42 cellular contexts compared by ENCODE assay signal in genomic region chr19:40893112-40893511, GRCh38. TPM values are rescaled to one million over a fixed set of nuclear protein-coding genes. Genes with fewer than 3 reads are reported as not detected.
"Had no signal": no experiment of that assay in that cellular context is flagged by ENCODE, and none has a peak within 500 bp of the region (broad histone marks: within the 10 kb centered on the region; RNA-seq: fewer than 3 reads in every experiment).

No MANE protein-coding gene starts in this region.

- H3K4me3 Mint-ChIP-seq: activated naive CD4-positive, alpha-beta T cell treated with anti-CD3 and anti-CD28 coated beads for 36 hours; activated naive CD4-positive, alpha-beta T cell treated with anti-CD3 and anti-CD28 coated beads, Interleukin-2, amount 10 ng/mL, durations not matched to agents 7 days and 5 days; activated naive CD4-positive, alpha-beta T cell treated with anti-CD3 and anti-CD28 coated beads, Interleukin-2, amount 50 U/mL, for 24 hours; activated naive CD8-positive, alpha-beta T cell; activated naive CD8-positive, alpha-beta T cell treated with anti-CD3 and anti-CD28 coated beads for 36 hours; activated naive CD8-positive, alpha-beta T cell treated with anti-CD3 and anti-CD28 coated beads, Interleukin-2, amount 10 ng/mL, durations not matched to agents 7 days and 5 days; activated naive CD8-positive, alpha-beta T cell treated with anti-CD3 and anti-CD28 coated beads, Interleukin-2, amount 50 U/mL, for 24 hours; activated T-cell treated with anti-CD3 and anti-CD28 coated beads, Interleukin-2, amount 50 U/mL, for 24 hours; activated T-cell treated with anti-CD3 and anti-CD28 coated beads, Interleukin-2, amount 50 U/mL, for 4 hours; activated T-helper 1 cell treated with anti-CD3 and anti-CD28 coated beads, Interleukin-12 subunit alpha, Interleukin-12 subunit beta, Interleukin-2, Interleukin-4 antibody, amounts not matched to agents 30 ng/mL and 10 ng/mL and 1 ng/mL, durations not matched to agents 14 hours and 24 hours and 36 hours; activated T-helper 17 cell treated with anti-CD3 and anti-CD28 coated beads, Interleukin-2, amount 50 U/mL, for 72 hours; brain; central memory CD8-positive, alpha-beta T cell had no signal

- H3K9me3 Mint-ChIP-seq: activated naive CD4-positive, alpha-beta T cell treated with anti-CD3 and anti-CD28 coated beads for 36 hours; activated naive CD4-positive, alpha-beta T cell treated with anti-CD3 and anti-CD28 coated beads, Interleukin-2, amount 10 ng/mL, durations not matched to agents 7 days and 5 days; activated naive CD4-positive, alpha-beta T cell treated with anti-CD3 and anti-CD28 coated beads, Interleukin-2, amount 50 U/mL, for 24 hours; activated naive CD4-positive, alpha-beta T cell treated with anti-CD3 and anti-CD28 coated beads, Interleukin-2, amount 50 U/mL, for 72 hours; activated naive CD8-positive, alpha-beta T cell treated with anti-CD3 and anti-CD28 coated beads for 36 hours; activated naive CD8-positive, alpha-beta T cell treated with anti-CD3 and anti-CD28 coated beads, Interleukin-2, amount 10 ng/mL, durations not matched to agents 7 days and 5 days; activated naive CD8-positive, alpha-beta T cell treated with anti-CD3 and anti-CD28 coated beads, Interleukin-2, amount 50 U/mL, for 24 hours; activated T-cell treated with anti-CD3 and anti-CD28 coated beads, Interleukin-2, amount 50 U/mL, for 24 hours; activated T-cell treated with anti-CD3 and anti-CD28 coated beads, Interleukin-2, amount 50 U/mL, for 4 hours; activated T-helper 1 cell treated with anti-CD3 and anti-CD28 coated beads, Interleukin-12 subunit alpha, Interleukin-12 subunit beta, Interleukin-2, Interleukin-4 antibody, amounts not matched to agents 30 ng/mL and 10 ng/mL and 1 ng/mL, durations not matched to agents 14 hours and 24 hours and 36 hours; activated T-helper 17 cell treated with anti-CD3 and anti-CD28 coated beads, Interleukin-2, amount 50 U/mL, for 72 hours; activated T-helper 2 cell treated with anti-CD3 and anti-CD28 coated beads, Interferon-gamma antibody, Interleukin-2, Interleukin-4, amounts not matched to agents 10 μg/mL and 5 μg/mL and 100 μg/mL, durations not matched to agents 14 hours and 24 hours and 36 hours; brain; central memory CD8-positive, alpha-beta T cell had no signal

- H3K27me3 ChIP-seq: adrenal gland, ascending aorta, body of pancreas, brain microvascular endothelial cell, breast epithelium, cardiac muscle cell had no signal

- H3K36me3 Mint-ChIP-seq: activated naive CD4-positive, alpha-beta T cell treated with anti-CD3 and anti-CD28 coated beads, Interleukin-2, amount 10 ng/mL, durations not matched to agents 7 days and 5 days; activated naive CD4-positive, alpha-beta T cell treated with anti-CD3 and anti-CD28 coated beads, Interleukin-2, amount 50 U/mL, for 72 hours; activated naive CD8-positive, alpha-beta T cell treated with anti-CD3 and anti-CD28 coated beads for 36 hours; activated naive CD8-positive, alpha-beta T cell treated with anti-CD3 and anti-CD28 coated beads, Interleukin-2, amount 10 ng/mL, durations not matched to agents 7 days and 5 days; brain had no signal

- ATAC-seq: activated naive CD4-positive, alpha-beta T cell treated with anti-CD3 and anti-CD28 coated beads, Interleukin-2, amount 50 U/mL, for 72 hours; activated naive CD8-positive, alpha-beta T cell treated with anti-CD3 and anti-CD28 coated beads, Interleukin-2, amount 50 U/mL, for 24 hours; activated T-cell treated with anti-CD3 and anti-CD28 coated beads, Interleukin-2, amount 50 U/mL, for 4 hours; activated T-helper 17 cell treated with anti-CD3 and anti-CD28 coated beads, Interleukin-2, amount 50 U/mL, for 72 hours; body of pancreas had no signal

- FAIRE-seq: astrocyte, colon had no signal

- H3K9me3 ChIP-seq: adrenal gland, ascending aorta, body of pancreas, breast epithelium had no signal

- H3K27ac Mint-ChIP-seq: activated naive CD4-positive, alpha-beta T cell treated with anti-CD3 and anti-CD28 coated beads for 36 hours; activated naive CD4-positive, alpha-beta T cell treated with anti-CD3 and anti-CD28 coated beads, Interleukin-2, amount 10 ng/mL, durations not matched to agents 7 days and 5 days; activated naive CD4-positive, alpha-beta T cell treated with anti-CD3 and anti-CD28 coated beads, Interleukin-2, amount 50 U/mL, for 24 hours; activated naive CD4-positive, alpha-beta T cell treated with anti-CD3 and anti-CD28 coated beads, Interleukin-2, amount 50 U/mL, for 72 hours; activated naive CD8-positive, alpha-beta T cell; activated naive CD8-positive, alpha-beta T cell treated with anti-CD3 and anti-CD28 coated beads for 36 hours; activated naive CD8-positive, alpha-beta T cell treated with anti-CD3 and anti-CD28 coated beads, Interleukin-2, amount 10 ng/mL, durations not matched to agents 7 days and 5 days; activated naive CD8-positive, alpha-beta T cell treated with anti-CD3 and anti-CD28 coated beads, Interleukin-2, amount 50 U/mL, for 24 hours; activated T-cell treated with anti-CD3 and anti-CD28 coated beads, Interleukin-2, amount 50 U/mL, for 24 hours; activated T-helper 1 cell treated with anti-CD3 and anti-CD28 coated beads, Interleukin-12 subunit alpha, Interleukin-12 subunit beta, Interleukin-2, Interleukin-4 antibody, amounts not matched to agents 30 ng/mL and 10 ng/mL and 1 ng/mL, durations not matched to agents 14 hours and 24 hours and 36 hours; activated T-helper 17 cell treated with anti-CD3 and anti-CD28 coated beads, Interleukin-2, amount 50 U/mL, for 72 hours; activated T-helper 2 cell treated with anti-CD3 and anti-CD28 coated beads, Interferon-gamma antibody, Interleukin-2, Interleukin-4, amounts not matched to agents 10 μg/mL and 5 μg/mL and 100 μg/mL, durations not matched to agents 14 hours and 24 hours and 36 hours; brain had no signal

- DNase-seq: activated effector memory CD4-positive, alpha-beta T cell treated with anti-CD3 and anti-CD28 coated beads, Interleukin-2, amount 50 U/mL, for 16 hours; activated effector memory CD4-positive, alpha-beta T cell treated with Interleukin-2 at 50 U/mL for 16 hours; activated gamma-delta T cell; activated gamma-delta T cell treated with Interleukin-2 at 50 U/mL for 16 hours; activated naive CD4-positive, alpha-beta T cell; activated naive CD4-positive, alpha-beta T cell treated with anti-CD3 and anti-CD28 coated beads for 36 hours; activated naive CD4-positive, alpha-beta T cell treated with anti-CD3 and anti-CD28 coated beads, Interleukin-2, amount 10 ng/mL, durations not matched to agents 7 days and 5 days; activated naive CD4-positive, alpha-beta T cell treated with anti-CD3 and anti-CD28 coated beads, Interleukin-2, amount 50 U/mL, for 16 hours; activated naive CD4-positive, alpha-beta T cell treated with Interleukin-2 at 50 U/mL for 16 hours; activated naive CD8-positive, alpha-beta T cell treated with anti-CD3 and anti-CD28 coated beads for 36 hours; activated naive CD8-positive, alpha-beta T cell treated with anti-CD3 and anti-CD28 coated beads, Interleukin-2, amount 10 ng/mL, durations not matched to agents 7 days and 5 days; activated naive CD8-positive, alpha-beta T cell treated with anti-CD3 and anti-CD28 coated beads, Interleukin-2, amount 50 U/mL, for 24 hours; activated T-cell treated with anti-CD3 and anti-CD28 coated beads, Interleukin-2, amount 50 U/mL, for 24 hours; activated T-cell treated with anti-CD3 and anti-CD28 coated beads, Interleukin-2, amount 50 U/mL, for 4 hours; activated T-cell treated with anti-CD3 and anti-CD28 coated beads, Interleukin-2, amount 50 U/mL, for 48 hours; adrenal gland; amniotic stem cell; amygdala; anterior cingulate cortex; body of pancreas; brain microvascular endothelial cell; caudate nucleus; central memory CD4-positive, alpha-beta T cell; cerebellar nuclear complex had no signal

- H3K4me1 Mint-ChIP-seq: activated naive CD4-positive, alpha-beta T cell treated with anti-CD3 and anti-CD28 coated beads, Interleukin-2, amount 50 U/mL, for 24 hours; activated naive CD8-positive, alpha-beta T cell treated with anti-CD3 and anti-CD28 coated beads, Interleukin-2, amount 50 U/mL, for 24 hours; activated T-helper 17 cell treated with anti-CD3 and anti-CD28 coated beads, Interleukin-2, amount 50 U/mL, for 72 hours; brain; central memory CD8-positive, alpha-beta T cell had no signal

- H3K27ac ChIP-seq: adrenal gland, ascending aorta, body of pancreas, brain microvascular endothelial cell, breast epithelium, cardiac muscle cell had no signal

- H3K36me3 ChIP-seq: adrenal gland, ascending aorta, brain microvascular endothelial cell, breast epithelium, cardiac muscle cell had no signal

- H3K4me3 ChIP-seq: adrenal gland, ascending aorta, body of pancreas, breast epithelium, cardiac muscle cell had no signal

- H3K4me1 ChIP-seq: adrenal gland, ascending aorta, body of pancreas, breast epithelium had no signal

RNA-seq across cellular contexts. Expression of gene CYP2A7, which starts 11.1 kb away (rescaled TPM):
- total RNA-seq: activated naive CD4-positive, alpha-beta T cell treated with anti-CD3 and anti-CD28 coated beads for 36 hours; activated naive CD4-positive, alpha-beta T cell treated with anti-CD3 and anti-CD28 coated beads, Interleukin-2, amount 50 U/mL, for 72 hours; activated naive CD8-positive, alpha-beta T cell treated with anti-CD3 and anti-CD28 coated beads for 36 hours; activated naive CD8-positive, alpha-beta T cell treated with anti-CD3 and anti-CD28 coated beads, Interleukin-2, amount 10 ng/mL, durations not matched to agents 7 days and 5 days; activated T-cell treated with anti-CD3 and anti-CD28 coated beads, Interleukin-2, amount 50 U/mL, for 4 hours; activated T-helper 1 cell treated with anti-CD3 and anti-CD28 coated beads, Interleukin-12 subunit alpha, Interleukin-12 subunit beta, Interleukin-2, Interleukin-4 antibody, amounts not matched to agents 30 ng/mL and 10 ng/mL and 1 ng/mL, durations not matched to agents 14 hours and 24 hours and 36 hours; activated T-helper 17 cell treated with anti-CD3 and anti-CD28 coated beads, Interleukin-2, amount 50 U/mL, for 72 hours; activated T-helper 2 cell treated with anti-CD3 and anti-CD28 coated beads, Interferon-gamma antibody, Interleukin-2, Interleukin-4, amounts not matched to agents 10 μg/mL and 5 μg/mL and 100 μg/mL, durations not matched to agents 14 hours and 24 hours and 36 hours; adrenal gland; ascending aorta; astrocyte; body of pancreas; breast epithelium; bronchial epithelial cell; cardiac muscle cell; cardiac septum; cerebellum; chondrocyte had no signal
- polyA plus RNA-seq: adipose tissue, adrenal gland, cardiac muscle cell had no signal

RNA-seq across cellular contexts. Expression of gene CYP2A6, which starts 42.9 kb away (rescaled TPM):
- total RNA-seq: activated naive CD4-positive, alpha-beta T cell treated with anti-CD3 and anti-CD28 coated beads for 36 hours; activated T-helper 1 cell treated with anti-CD3 and anti-CD28 coated beads, Interleukin-12 subunit alpha, Interleukin-12 subunit beta, Interleukin-2, Interleukin-4 antibody, amounts not matched to agents 30 ng/mL and 10 ng/mL and 1 ng/mL, durations not matched to agents 14 hours and 24 hours and 36 hours; activated T-helper 17 cell treated with anti-CD3 and anti-CD28 coated beads, Interleukin-2, amount 50 U/mL, for 72 hours; activated T-helper 2 cell treated with anti-CD3 and anti-CD28 coated beads, Interferon-gamma antibody, Interleukin-2, Interleukin-4, amounts not matched to agents 10 μg/mL and 5 μg/mL and 100 μg/mL, durations not matched to agents 14 hours and 24 hours and 36 hours; ascending aorta; astrocyte; body of pancreas; bronchial epithelial cell; cardiac septum; cerebellum; chondrocyte had no signal
- polyA plus RNA-seq: cardiac muscle cell had no signal
